In the genomic region with DNA sequence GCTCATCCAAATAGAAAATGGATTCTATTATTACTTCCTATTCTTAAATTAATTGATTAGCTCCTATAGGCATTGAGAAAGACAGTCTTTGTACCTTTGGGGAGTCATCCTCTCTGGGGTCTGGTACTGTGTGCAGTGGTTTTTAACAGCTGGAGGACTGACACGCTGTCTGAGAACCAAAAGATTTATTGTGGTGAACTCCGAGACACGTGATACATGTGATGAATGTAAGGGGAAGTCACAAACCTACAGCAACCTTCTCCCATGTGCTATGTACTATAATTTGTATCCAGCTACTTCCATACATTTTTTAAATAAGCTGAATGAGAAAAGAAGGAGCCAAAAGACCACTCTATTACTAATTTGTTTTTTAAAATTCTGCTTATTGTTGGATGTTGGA, we compare ENCODE assay signal across 22 cellular contexts.
DNase-seq lines count a peak whose midpoint lies in the region; ATAC-seq and TF ChIP-seq lines count a peak whose summit lies in the region.
"Had no signal": no experiment of that assay in that cellular context is flagged by ENCODE, and none has a peak within 500 bp of the region (broad histone marks: within the 10 kb centered on the region; RNA-seq: fewer than 3 reads in every experiment).

No MANE protein-coding gene starts in this region.

- peaks cover 1% of the 10 kb centered on the region for H3K36me3 Mint-ChIP-seq in activated naive CD4-positive, alpha-beta T cell treated with anti-CD3 and anti-CD28 coated beads for 36 hours (ENCODE audit: low read depth)
- H3K36me3 Mint-ChIP-seq in CD14-positive monocyte = no peaks in the 10 kb centered on the region

- intact Hi-C loops in activated naive CD4-positive, alpha-beta T cell treated with anti-CD3 and anti-CD28 coated beads for 36 hours (cut with micrococcal nuclease) = no loop called here
- intact Hi-C loops in posterior cingulate gyrus (cut with DNase I) = no loop called here
- intact Hi-C loops in CD14-positive monocyte (cut with micrococcal nuclease) = no loop called here

- H3K27me3 Mint-ChIP-seq in activated naive CD4-positive, alpha-beta T cell treated with anti-CD3 and anti-CD28 coated beads for 36 hours (ENCODE audit: low read depth) = peaks cover 13% of the 10 kb centered on the region
- H3K27me3 Mint-ChIP-seq in CD14-positive monocyte (ENCODE audit: low read depth in 3 of 3) = no peaks in the 10 kb centered on the region
- H3K27me3 Mint-ChIP-seq: stimulated activated naive CD8-positive, alpha-beta T cell treated with anti-CD3 and anti-CD28 coated beads, Interleukin-15, amount 100 ng/mL, for 72 hours had no signal

- no peaks in the 10 kb centered on the region for H3K4me1 Mint-ChIP-seq in activated naive CD4-positive, alpha-beta T cell treated with anti-CD3 and anti-CD28 coated beads for 36 hours (ENCODE audit: low read depth)
- no peaks in the 10 kb centered on the region for H3K4me1 Mint-ChIP-seq in CD14-positive monocyte
- H3K4me1 Mint-ChIP-seq: stimulated activated naive CD8-positive, alpha-beta T cell treated with anti-CD3 and anti-CD28 coated beads, Interleukin-15, amount 100 ng/mL, for 72 hours had no signal

- CTCF ChIA-PET in activated naive CD4-positive, alpha-beta T cell treated with anti-CD3 and anti-CD28 coated beads for 36 hours (lab: Charles Lee) = no interaction called here

- no peak for DNase-seq in activated naive CD4-positive, alpha-beta T cell treated with anti-CD3 and anti-CD28 coated beads for 36 hours
- no peak for DNase-seq in posterior cingulate gyrus
- DNase-seq in CD14-positive monocyte (ENCODE audit: low spot score) = no peak
- DNase-seq in putamen (ENCODE audit: low spot score) = no peak
- DNase-seq: ACHN; activated CD8-positive, alpha-beta T cell treated with anti-CD3 and anti-CD28 coated beads, Interleukin-2, amount 10 ng/mL, durations not matched to agents 7 days and 5 days; activated gamma-delta T cell; colonic mucosa; COR-L47; esophagus squamous epithelium; head of caudate nucleus; KG1; kidney glomerular epithelial cell; NCI-H187; NCI-H526 treated with DMSO at 0.1 percent for 48 hours; stimulated activated naive CD8-positive, alpha-beta T cell treated with anti-CD3 and anti-CD28 coated beads, Interleukin-15, amount 100 ng/mL, for 72 hours had no signal

- no peaks in the 10 kb centered on the region for H3K9me3 Mint-ChIP-seq in activated naive CD4-positive, alpha-beta T cell treated with anti-CD3 and anti-CD28 coated beads for 36 hours
- H3K9me3 Mint-ChIP-seq in CD14-positive monocyte = peaks cover 0 to 3% (median 2%) of the 10 kb centered on the region in 7 donors

- TF ChIP-seq CTCF in CD14-positive monocyte (IDR thresholded peaks at IDR 0.05) = no peak

- ATAC-seq in GM18502 (IDR thresholded peaks at IDR 0.05; ENCODE audit: poor library complexity, unreplicated experiment) (peak; percentile 95), GM19397 (IDR thresholded peaks at IDR 0.05; ENCODE audit: unreplicated experiment) (peak; percentile 89), HG02763 (IDR thresholded peaks at IDR 0.05; ENCODE audit: unreplicated experiment) (peak; percentile 83), HG03378 (IDR thresholded peaks at IDR 0.05; ENCODE audit: unreplicated experiment) (peak; percentile 91)
- ATAC-seq: activated CD8-positive, alpha-beta T cell treated with anti-CD3 and anti-CD28 coated beads, Interleukin-2, amount 10 ng/mL, durations not matched to agents 7 days and 5 days; HCT116; Panc1; stimulated activated naive CD8-positive, alpha-beta T cell treated with anti-CD3 and anti-CD28 coated beads, Interleukin-15, amount 100 ng/mL, for 72 hours had no signal

- H3K4me3 Mint-ChIP-seq in activated naive CD4-positive, alpha-beta T cell treated with anti-CD3 and anti-CD28 coated beads for 36 hours = no peak overlapping the region
- no peak overlapping the region for H3K4me3 Mint-ChIP-seq in CD14-positive monocyte
- H3K4me3 Mint-ChIP-seq: activated CD8-positive, alpha-beta T cell treated with anti-CD3 and anti-CD28 coated beads, Interleukin-2, amount 10 ng/mL, durations not matched to agents 7 days and 5 days; stimulated activated naive CD8-positive, alpha-beta T cell treated with anti-CD3 and anti-CD28 coated beads, Interleukin-15, amount 100 ng/mL, for 72 hours had no signal

- H3K27ac Mint-ChIP-seq in activated naive CD4-positive, alpha-beta T cell treated with anti-CD3 and anti-CD28 coated beads for 36 hours = no peak overlapping the region
- no peak overlapping the region for H3K27ac Mint-ChIP-seq in CD14-positive monocyte
- H3K27ac Mint-ChIP-seq: activated CD8-positive, alpha-beta T cell treated with anti-CD3 and anti-CD28 coated beads, Interleukin-2, amount 10 ng/mL, durations not matched to agents 7 days and 5 days; stimulated activated naive CD8-positive, alpha-beta T cell treated with anti-CD3 and anti-CD28 coated beads, Interleukin-15, amount 100 ng/mL, for 72 hours had no signal
